ENCODE assay signal across 23 cellular contexts in the genomic region with DNA sequence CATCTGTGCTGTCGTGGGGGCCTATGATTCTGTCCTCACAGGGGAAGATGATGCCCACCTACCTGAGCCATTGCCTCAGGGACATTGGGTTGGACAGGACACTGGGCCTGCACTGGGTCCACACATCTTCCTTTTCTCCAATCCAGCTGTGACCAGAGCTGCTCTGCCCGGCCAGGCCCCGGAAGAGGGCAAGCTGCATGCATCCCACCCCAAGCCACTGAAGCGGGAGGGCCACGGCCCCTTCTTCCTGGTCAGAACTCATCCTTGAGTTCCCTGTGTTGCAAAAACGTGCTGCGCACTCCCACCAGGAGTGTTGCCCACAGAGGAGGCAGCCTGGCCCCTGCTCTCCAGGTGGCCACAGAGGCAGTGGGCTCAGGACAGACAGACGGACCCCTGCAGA. TPM values are rescaled to one million over a fixed set of nuclear protein-coding genes. Genes with fewer than 3 reads are reported as not detected.
"Had no signal": no experiment of that assay in that cellular context is flagged by ENCODE, and none has a peak within 500 bp of the region (broad histone marks: within the 10 kb centered on the region; RNA-seq: fewer than 3 reads in every experiment).

No MANE protein-coding gene starts in this region.

- DNase-seq: activated CD4-positive, alpha-beta T cell treated with anti-CD3 and anti-CD28 coated beads, Interleukin-2, amount 50 U/mL, for 1 hour; activated CD4-positive, CD25-positive, alpha-beta regulatory T cell; activated CD8-positive, alpha-beta T cell treated with anti-CD3 and anti-CD28 coated beads, Interleukin-2, amount 10 ng/mL, durations not matched to agents 7 days and 5 days; activated gamma-delta T cell; activated naive CD8-positive, alpha-beta T cell treated with anti-CD3 and anti-CD28 coated beads for 36 hours; hypothalamus; left colon; naive thymus-derived CD4-positive, alpha-beta T cell; retina; stimulated activated CD4-positive, alpha-beta T cell treated with anti-CD3 and anti-CD28 coated beads, Interleukin-4, amount 100 ng/mL, for 4 hours; stimulated activated naive CD8-positive, alpha-beta T cell treated with anti-CD3 and anti-CD28 coated beads, Interleukin-15, amount 100 ng/mL, for 72 hours; transverse colon; uterus had no signal

- H3K4me3 Mint-ChIP-seq: activated CD8-positive, alpha-beta T cell treated with anti-CD3 and anti-CD28 coated beads, Interleukin-2, amount 10 ng/mL, durations not matched to agents 7 days and 5 days; activated naive CD8-positive, alpha-beta T cell treated with anti-CD3 and anti-CD28 coated beads for 36 hours; activated T-helper 1 cell treated with anti-CD3 and anti-CD28 coated beads, Interleukin-12 subunit alpha, Interleukin-12 subunit beta, Interleukin-2, Interleukin-4 antibody, amounts not matched to agents 30 ng/mL and 10 ng/mL and 1 ng/mL, durations not matched to agents 14 hours and 24 hours and 36 hours; naive thymus-derived CD4-positive, alpha-beta T cell; neural crest cell; stimulated activated naive CD8-positive, alpha-beta T cell treated with anti-CD3 and anti-CD28 coated beads, Interleukin-15, amount 100 ng/mL, for 72 hours; T-helper 1 cell treated with Interleukin-12 subunit alpha and Interleukin-12 subunit beta and Interleukin-4 antibody, amounts not matched to agents 30 μg/mL and 1 μg/mL, for 36 hours had no signal

- H3K27ac ChIP-seq: breast epithelium, coronary artery, epithelial cell of prostate, gastroesophageal sphincter, suprapubic skin, transverse colon, uterus had no signal

- H3K27ac Mint-ChIP-seq: activated CD8-positive, alpha-beta T cell treated with anti-CD3 and anti-CD28 coated beads, Interleukin-2, amount 10 ng/mL, durations not matched to agents 7 days and 5 days; activated naive CD8-positive, alpha-beta T cell treated with anti-CD3 and anti-CD28 coated beads for 36 hours; activated T-helper 1 cell treated with anti-CD3 and anti-CD28 coated beads, Interleukin-12 subunit alpha, Interleukin-12 subunit beta, Interleukin-2, Interleukin-4 antibody, amounts not matched to agents 30 ng/mL and 10 ng/mL and 1 ng/mL, durations not matched to agents 14 hours and 24 hours and 36 hours; naive thymus-derived CD4-positive, alpha-beta T cell; progenitor cell of endocrine pancreas; T-helper 1 cell treated with Interleukin-12 subunit alpha and Interleukin-12 subunit beta and Interleukin-4 antibody, amounts not matched to agents 30 μg/mL and 1 μg/mL, for 36 hours had no signal

- ATAC-seq: activated CD8-positive, alpha-beta T cell treated with anti-CD3 and anti-CD28 coated beads, Interleukin-2, amount 10 ng/mL, durations not matched to agents 7 days and 5 days; gastroesophageal sphincter; left colon; naive thymus-derived CD4-positive, alpha-beta T cell; stimulated activated naive CD8-positive, alpha-beta T cell treated with anti-CD3 and anti-CD28 coated beads, Interleukin-15, amount 100 ng/mL, for 72 hours had no signal

- H3K36me3 Mint-ChIP-seq: activated naive CD8-positive, alpha-beta T cell treated with anti-CD3 and anti-CD28 coated beads for 36 hours; naive thymus-derived CD4-positive, alpha-beta T cell had no signal

- H3K9me3 Mint-ChIP-seq: activated naive CD8-positive, alpha-beta T cell treated with anti-CD3 and anti-CD28 coated beads for 36 hours; activated T-helper 1 cell treated with anti-CD3 and anti-CD28 coated beads, Interleukin-12 subunit alpha, Interleukin-12 subunit beta, Interleukin-2, Interleukin-4 antibody, amounts not matched to agents 30 ng/mL and 10 ng/mL and 1 ng/mL, durations not matched to agents 14 hours and 24 hours and 36 hours; naive thymus-derived CD4-positive, alpha-beta T cell; neural crest cell; stimulated activated naive CD8-positive, alpha-beta T cell treated with anti-CD3 and anti-CD28 coated beads, Interleukin-15, amount 100 ng/mL, for 72 hours; T-helper 1 cell treated with Interleukin-12 subunit alpha and Interleukin-12 subunit beta and Interleukin-4 antibody, amounts not matched to agents 30 μg/mL and 1 μg/mL, for 36 hours had no signal

- H3K9me3 ChIP-seq: breast epithelium, gastroesophageal sphincter, suprapubic skin, transverse colon, uterus had no signal

- H3K4me1 Mint-ChIP-seq: activated naive CD8-positive, alpha-beta T cell treated with anti-CD3 and anti-CD28 coated beads for 36 hours; stimulated activated naive CD8-positive, alpha-beta T cell treated with anti-CD3 and anti-CD28 coated beads, Interleukin-15, amount 100 ng/mL, for 72 hours had no signal

RNA-seq across cellular contexts. Expression of a gene that starts 38.2 kb away (rescaled TPM):
- total RNA-seq: activated naive CD8-positive, alpha-beta T cell treated with anti-CD3 and anti-CD28 coated beads for 36 hours; activated T-helper 1 cell treated with anti-CD3 and anti-CD28 coated beads, Interleukin-12 subunit alpha, Interleukin-12 subunit beta, Interleukin-2, Interleukin-4 antibody, amounts not matched to agents 30 ng/mL and 10 ng/mL and 1 ng/mL, durations not matched to agents 14 hours and 24 hours and 36 hours had no signal

RNA-seq across cellular contexts. Expression of a gene that starts 52.1 kb away (rescaled TPM):
- total RNA-seq: activated T-helper 1 cell treated with anti-CD3 and anti-CD28 coated beads, Interleukin-12 subunit alpha, Interleukin-12 subunit beta, Interleukin-2, Interleukin-4 antibody, amounts not matched to agents 30 ng/mL and 10 ng/mL and 1 ng/mL, durations not matched to agents 14 hours and 24 hours and 36 hours; omental fat pad had no signal
